24 cellular contexts compared by ENCODE assay signal in genomic region chr3:160097478-160097877, GRCh38.
DNase-seq lines count a peak whose midpoint lies in the region; ATAC-seq and TF ChIP-seq lines count a peak whose summit lies in the region.
"Had no signal": no experiment of that assay in that cellular context is flagged by ENCODE, and none has a peak within 500 bp of the region (broad histone marks: within the 10 kb centered on the region; RNA-seq: fewer than 3 reads in every experiment).

No MANE protein-coding gene starts in this region.

- no peak overlapping the region for H3K4me3 ChIP-seq in coronary artery
- no peak overlapping the region for H3K4me3 ChIP-seq in esophagus squamous epithelium
- H3K4me3 ChIP-seq: A549; BLaER1 treated with 17β-estradiol and CSF1 and Interleukin-3, amounts not matched to agents 10 nM and 100 nM; GM23248 had no signal

- H3K4me1 Mint-ChIP-seq in osteocyte (ENCODE audit: unreplicated experiment): no peaks in the 10 kb centered on the region
- peaks cover 5% of the 10 kb centered on the region for H3K4me1 Mint-ChIP-seq in activated T-helper 2 cell treated with anti-CD3 and anti-CD28 coated beads, Interferon-gamma antibody, Interleukin-2, Interleukin-4, amounts not matched to agents 10 μg/mL and 5 μg/mL and 100 μg/mL, durations not matched to agents 14 hours and 24 hours and 36 hours (ENCODE audit: low read depth)
- H3K4me1 Mint-ChIP-seq: CD8-positive, alpha-beta memory T cell had no signal

- TF ChIP-seq CTCF in coronary artery (IDR thresholded peaks at IDR 0.05): no peak
- no peak for TF ChIP-seq CTCF in esophagus squamous epithelium (IDR thresholded peaks at IDR 0.05)
- TF ChIP-seq CTCF in osteocyte (IDR thresholded peaks at IDR 0.05): no peak
- no peak for TF ChIP-seq CTCF in GM20000 (IDR thresholded peaks at IDR 0.05; ENCODE audit: extremely low read depth, missing control alignments)

- H3K4me1 ChIP-seq in esophagus squamous epithelium: peaks cover 0 to 19% (median 0%) of the 10 kb centered on the region in 3 donors
- H3K4me1 ChIP-seq: BE2C had no signal

- H3K36me3 Mint-ChIP-seq in osteocyte (ENCODE audit: unreplicated experiment): no peaks in the 10 kb centered on the region
- H3K36me3 Mint-ChIP-seq in activated T-helper 2 cell treated with anti-CD3 and anti-CD28 coated beads, Interferon-gamma antibody, Interleukin-2, Interleukin-4, amounts not matched to agents 10 μg/mL and 5 μg/mL and 100 μg/mL, durations not matched to agents 14 hours and 24 hours and 36 hours (ENCODE audit: low read depth): no peaks in the 10 kb centered on the region
- H3K36me3 Mint-ChIP-seq: CD14-positive monocyte; CD8-positive, alpha-beta memory T cell had no signal

- no peak overlapping the region for H3K27ac ChIP-seq in coronary artery
- peak overlapping the region; percentile 4 to 88 (median 48) for H3K27ac ChIP-seq in esophagus squamous epithelium
- H3K27ac ChIP-seq: 22Rv1; BLaER1 treated with 17β-estradiol and CSF1 and Interleukin-3, amounts not matched to agents 10 nM and 100 nM; GM23248 had no signal

- intact Hi-C loops in esophagus squamous epithelium (cut with DNase I): no loop called here
- intact Hi-C loops in activated T-helper 2 cell treated with anti-CD3 and anti-CD28 coated beads, Interferon-gamma antibody, Interleukin-2, Interleukin-4, amounts not matched to agents 10 μg/mL and 5 μg/mL and 100 μg/mL, durations not matched to agents 14 hours and 24 hours and 36 hours (cut with micrococcal nuclease): no loop called here

- no peak for ATAC-seq in HG02623 (IDR thresholded peaks at IDR 0.05; ENCODE audit: unreplicated experiment)

- peak; percentile 5 for DNase-seq in LHCN-M2 (ENCODE audit: low read depth)
- peak; percentile 64 for DNase-seq in coronary artery (ENCODE audit: low spot score)
- DNase-seq in esophagus squamous epithelium (lab: John Stamatoyannopoulos, UW): no peak
- DNase-seq in osteocyte (ENCODE audit: extremely low spot score, unreplicated experiment): peak; percentile 59
- no peak for DNase-seq in GM20000 (ENCODE audit: low spot score)
- no peak for DNase-seq in activated T-helper 2 cell treated with anti-CD3 and anti-CD28 coated beads, Interferon-gamma antibody, Interleukin-2, Interleukin-4, amounts not matched to agents 10 μg/mL and 5 μg/mL and 100 μg/mL, durations not matched to agents 14 hours and 24 hours and 36 hours (ENCODE audit: low spot score)
- no peak for DNase-seq in stimulated activated naive CD4-positive, alpha-beta T cell treated with Interleukin-2 at 50 U/mL for 16 hours (lab: John Stamatoyannopoulos, UW)
- DNase-seq: ACHN; AML-193; BE2C; Calu3; CD4-positive, alpha-beta T cell; CD8-positive, alpha-beta memory T cell; DMS53; DMS79 treated with DMSO at 0.1 percent for 48 hours; GF-D8; H7; HCEC 1CT had no signal

- H3K9me3 ChIP-seq in esophagus squamous epithelium: no peaks in the 10 kb centered on the region
- H3K9me3 ChIP-seq: A549; BE2C; BLaER1 treated with 17β-estradiol and CSF1 and Interleukin-3, amounts not matched to agents 10 nM and 100 nM had no signal

- WGBS in esophagus squamous epithelium, 2 donors: 93 to 96% methylated on average over 11 of the region's 11 CpGs

- no peaks in the 10 kb centered on the region for H3K27me3 ChIP-seq in esophagus squamous epithelium
- H3K27me3 ChIP-seq: BE2C; BLaER1 treated with 17β-estradiol and CSF1 and Interleukin-3, amounts not matched to agents 10 nM and 100 nM had no signal

- TF ChIP-seq POLR2A in esophagus squamous epithelium (IDR thresholded peaks at IDR 0.05): no peak

- H3K36me3 ChIP-seq in esophagus squamous epithelium: no peaks in the 10 kb centered on the region
- H3K36me3 ChIP-seq: BE2C; BLaER1 treated with 17β-estradiol and CSF1 and Interleukin-3, amounts not matched to agents 10 nM and 100 nM had no signal

- peaks cover 4% of the 10 kb centered on the region for H3K9me3 Mint-ChIP-seq in osteocyte (ENCODE audit: unreplicated experiment)
- no peaks in the 10 kb centered on the region for H3K9me3 Mint-ChIP-seq in activated T-helper 2 cell treated with anti-CD3 and anti-CD28 coated beads, Interferon-gamma antibody, Interleukin-2, Interleukin-4, amounts not matched to agents 10 μg/mL and 5 μg/mL and 100 μg/mL, durations not matched to agents 14 hours and 24 hours and 36 hours
- H3K9me3 Mint-ChIP-seq: CD4-positive, alpha-beta T cell; CD8-positive, alpha-beta memory T cell had no signal

- no peak overlapping the region for H3K27ac Mint-ChIP-seq in osteocyte (ENCODE audit: unreplicated experiment)
- no peak overlapping the region for H3K27ac Mint-ChIP-seq in activated T-helper 2 cell treated with anti-CD3 and anti-CD28 coated beads, Interferon-gamma antibody, Interleukin-2, Interleukin-4, amounts not matched to agents 10 μg/mL and 5 μg/mL and 100 μg/mL, durations not matched to agents 14 hours and 24 hours and 36 hours
- H3K27ac Mint-ChIP-seq: CD14-positive monocyte; CD4-positive, alpha-beta T cell had no signal

- peaks cover 16% of the 10 kb centered on the region for H3K27me3 Mint-ChIP-seq in osteocyte (ENCODE audit: unreplicated experiment)
- peaks cover 3% of the 10 kb centered on the region for H3K27me3 Mint-ChIP-seq in activated T-helper 2 cell treated with anti-CD3 and anti-CD28 coated beads, Interferon-gamma antibody, Interleukin-2, Interleukin-4, amounts not matched to agents 10 μg/mL and 5 μg/mL and 100 μg/mL, durations not matched to agents 14 hours and 24 hours and 36 hours (ENCODE audit: low read depth)

- H3K4me3 Mint-ChIP-seq in osteocyte (ENCODE audit: unreplicated experiment): no peak overlapping the region
- H3K4me3 Mint-ChIP-seq in activated T-helper 2 cell treated with anti-CD3 and anti-CD28 coated beads, Interferon-gamma antibody, Interleukin-2, Interleukin-4, amounts not matched to agents 10 μg/mL and 5 μg/mL and 100 μg/mL, durations not matched to agents 14 hours and 24 hours and 36 hours (ENCODE audit: low read depth): no peak overlapping the region
- H3K4me3 Mint-ChIP-seq: CD14-positive monocyte; CD4-positive, alpha-beta T cell; CD8-positive, alpha-beta memory T cell had no signal

Comparison
In these comparisons a context has a peak if more than half of its experiments do, and no peak if none do; other contexts are left out.
1. DNase-seq: peak in LHCN-M2 (single experiment), coronary artery (single experiment) and osteocyte (single experiment); none in esophagus squamous epithelium (single experiment), GM20000 (single experiment), activated T-helper 2 cell treated with anti-CD3 and anti-CD28 coated beads, Interferon-gamma antibody, Interleukin-2, Interleukin-4, amounts not matched to agents 10 μg/mL and 5 μg/mL and 100 μg/mL, durations not matched to agents 14 hours and 24 hours and 36 hours (single experiment) and stimulated activated naive CD4-positive, alpha-beta T cell treated with Interleukin-2 at 50 U/mL for 16 hours (single experiment).
2. H3K27ac ChIP-seq: peak in esophagus squamous epithelium (4 of 4); none in coronary artery (0 of 2).